In the genomic region with DNA sequence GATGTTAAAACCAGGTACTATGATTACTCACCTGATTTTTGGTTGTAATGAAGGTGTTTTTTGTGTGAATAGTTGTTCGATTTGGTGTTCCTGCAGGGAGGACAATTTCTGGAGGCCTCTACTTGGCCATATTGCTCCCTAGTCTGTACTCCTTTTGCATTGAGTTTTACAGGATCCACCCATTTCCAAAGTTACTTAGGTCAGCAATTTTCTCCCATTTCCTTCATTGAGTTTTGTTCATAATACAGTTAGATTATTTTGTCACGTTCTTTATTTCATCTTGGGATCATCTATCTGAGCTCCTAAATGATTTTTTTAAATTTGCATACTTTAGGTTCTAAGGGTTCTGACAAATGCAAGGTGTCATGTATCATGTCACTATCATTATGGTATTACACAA, we compare ENCODE assay signal across 28 cellular contexts. TPM values are rescaled to one million over a fixed set of nuclear protein-coding genes. Genes with fewer than 3 reads are reported as not detected.
"Had no signal": no experiment of that assay in that cellular context is flagged by ENCODE, and none has a peak within 500 bp of the region (broad histone marks: within the 10 kb centered on the region; RNA-seq: fewer than 3 reads in every experiment).

No MANE protein-coding gene starts in this region.

- H3K9me3 Mint-ChIP-seq: dendritic cell treated with granulocyte-macrophage colony-stimulating factor and Interleukin-4, amounts not matched to agents 40 ng/mL and 50 ng/mL, for 4 days; effector memory CD8-positive, alpha-beta T cell; mesothelial cell of epicardium had no signal

- H3K27me3 ChIP-seq: colonic mucosa, gastrocnemius medialis, left lung had no signal

- H3K36me3 Mint-ChIP-seq: mesothelial cell of epicardium, naive B cell had no signal

- H3K4me1 Mint-ChIP-seq: naive B cell had no signal

- H3K4me1 ChIP-seq: colonic mucosa, esophagus squamous epithelium, gastrocnemius medialis, heart right ventricle, left lung, lower lobe of right lung had no signal

- H3K36me3 ChIP-seq: colonic mucosa, esophagus squamous epithelium, gastrocnemius medialis, heart right ventricle, left lung, lower lobe of right lung had no signal

- H3K4me3 Mint-ChIP-seq: dendritic cell treated with granulocyte-macrophage colony-stimulating factor and Interleukin-4, amounts not matched to agents 40 ng/mL and 50 ng/mL, for 4 days; effector memory CD8-positive, alpha-beta T cell; endodermal cell; mesothelial cell of epicardium; naive B cell had no signal

- H3K27ac Mint-ChIP-seq: dendritic cell treated with granulocyte-macrophage colony-stimulating factor and Interleukin-4, amounts not matched to agents 40 ng/mL and 50 ng/mL, for 4 days; effector memory CD8-positive, alpha-beta T cell; endodermal cell; mesothelial cell of epicardium; naive B cell had no signal

- FAIRE-seq: endometrium, islet of Langerhans, keratinocyte had no signal

- H3K27ac ChIP-seq: colonic mucosa, epithelial cell of prostate, esophagus squamous epithelium, gastrocnemius medialis, heart right ventricle, left lung, lower lobe of right lung had no signal

- H3K9me3 ChIP-seq: colonic mucosa, esophagus squamous epithelium, gastrocnemius medialis, heart right ventricle, left lung, lower lobe of right lung, mucosa of descending colon had no signal

- DNase-seq: colonic mucosa; cortex of kidney; effector CD8-positive, alpha-beta T cell; effector memory CD8-positive, alpha-beta T cell; endodermal cell; erythroblast; esophagus squamous epithelium; foreskin fibroblast; foreskin melanocyte; gastrocnemius medialis; glutamatergic neuron; head of caudate nucleus; heart right ventricle; hippocampal formation; left cardiac atrium; left lung; left ventricle myocardium superior; lower lobe of right lung; mesenchymal stem cell; mucosa of descending colon; naive B cell had no signal

- ATAC-seq: effector memory CD8-positive, alpha-beta T cell; esophagus mucosa; gastrocnemius medialis; heart right ventricle; left cardiac atrium; left lung; left ventricle myocardium superior; lower lobe of right lung; mucosa of descending colon had no signal

- H3K4me3 ChIP-seq: colonic mucosa, esophagus squamous epithelium, gastrocnemius medialis, heart right ventricle, left lung, lower lobe of right lung, mucosa of descending colon had no signal

RNA-seq across cellular contexts. Expression of a gene that starts 20.1 kb away (rescaled TPM):
- total RNA-seq: esophagus mucosa had no signal
